In the genomic region with DNA sequence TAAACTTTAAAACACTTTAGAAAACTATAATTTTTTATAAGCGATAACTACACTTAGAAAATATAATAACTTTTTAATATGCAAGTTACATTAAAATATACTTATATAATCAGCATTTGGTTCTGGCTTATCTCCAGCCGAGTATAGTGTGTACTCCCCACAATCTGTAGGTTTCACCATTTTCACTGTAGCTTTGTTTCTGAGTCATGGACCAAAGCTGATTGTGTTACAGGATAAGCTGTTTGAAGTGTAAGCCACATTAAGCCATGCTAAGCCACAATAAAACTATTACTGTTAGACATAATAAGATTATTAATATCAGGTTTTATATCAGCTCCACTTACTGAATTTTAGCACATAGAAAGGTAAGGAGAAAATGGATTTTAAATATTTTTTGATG, we compare ENCODE assay signal across 28 cellular contexts. TPM values are rescaled to one million over a fixed set of nuclear protein-coding genes. Genes with fewer than 3 reads are reported as not detected.
DNase-seq lines count a peak whose midpoint lies in the region; ATAC-seq and TF ChIP-seq lines count a peak whose summit lies in the region.
"Had no signal": no experiment of that assay in that cellular context is flagged by ENCODE, and none has a peak within 500 bp of the region (broad histone marks: within the 10 kb centered on the region; RNA-seq: fewer than 3 reads in every experiment).

No MANE protein-coding gene starts in this region.

- TF ChIP-seq CTCF in IMR-90 (conservative IDR thresholded peaks at IDR 0.05; ENCODE audit: low read depth, low read length) = no peak

- no CpG with 5 or more reads among the region's 2 CpGs for WGBS in IMR-90 (ENCODE audit: extremely low coverage in 2 of 2, insufficient read length in 1 of 2), 2 experiments
- WGBS in mesendoderm (ENCODE audit: extremely low coverage, insufficient coverage, low lambda C conversion rate) = 100% methylated on average over 1 of the region's 2 CpGs
- WGBS in trophoblast cell (ENCODE audit: extremely low coverage, insufficient coverage, insufficient read length) = no CpG with 5 or more reads among the region's 2 CpGs

- peaks cover 6% of the 10 kb centered on the region for H3K36me3 Mint-ChIP-seq in effector memory CD8-positive, alpha-beta T cell (ENCODE audit: insufficient read depth)
- H3K36me3 Mint-ChIP-seq: activated CD8-positive, alpha-beta memory T cell treated with anti-CD3 and anti-CD28 coated beads, Interleukin-2, amount 10 ng/mL, durations not matched to agents 7 days and 5 days; CD4-positive, CD25-positive, alpha-beta regulatory T cell had no signal

- H3K4me1 ChIP-seq in IMR-90 (ENCODE audit: control insufficient read depth, insufficient read depth, low read length) (no peaks in the 10 kb centered on the region; the same call in 1 of the 2 replicates), mesendoderm (ENCODE audit: control insufficient read depth, low read depth, low read length) (no peaks in the 10 kb centered on the region), trophoblast cell (ENCODE audit: control insufficient read depth in 1 of 2, insufficient read depth in 2 of 2, low read length in 2 of 2) (no peaks in the 10 kb centered on the region)
- H3K4me1 ChIP-seq: right lobe of liver, vagina had no signal

- BruUV-seq in IMR-90 (replicated peaks; lab: Mats Ljungman, UMichigan) = no TSS peak

- peaks cover 7 to 24% of the 10 kb centered on the region in 2 donors for H3K27me3 Mint-ChIP-seq in effector memory CD8-positive, alpha-beta T cell
- H3K27me3 Mint-ChIP-seq: activated B cell treated with CpG ODN at 0.5 μM for 24 hours; dendritic cell treated with granulocyte-macrophage colony-stimulating factor and Interleukin-4, amounts not matched to agents 40 ng/mL and 50 ng/mL, for 4 days had no signal

- H4K91ac ChIP-seq in IMR-90 (ENCODE audit: insufficient read depth, low read depth, low read length) (no peak overlapping the region), trophoblast cell (ENCODE audit: low read depth, low read length) (no peak overlapping the region)

- H3K18ac ChIP-seq in IMR-90 (ENCODE audit: low read depth, low read length) = no peak overlapping the region
- no peak overlapping the region for H3K18ac ChIP-seq in mesendoderm (ENCODE audit: low read length)
- H3K18ac ChIP-seq in trophoblast cell (ENCODE audit: low read length) = no peak overlapping the region

- CTCF ChIA-PET in IMR-90 (lab: Yijun Ruan, JAX) = no interaction called here

- no peaks in the 10 kb centered on the region for H3K4me1 Mint-ChIP-seq in effector memory CD8-positive, alpha-beta T cell (ENCODE audit: low read depth in 2 of 2)
- H3K4me1 Mint-ChIP-seq: activated B cell treated with CpG ODN at 0.5 μM for 24 hours; activated CD8-positive, alpha-beta memory T cell treated with anti-CD3 and anti-CD28 coated beads, Interleukin-2, amount 10 ng/mL, durations not matched to agents 7 days and 5 days; CD4-positive, CD25-positive, alpha-beta regulatory T cell; GM23338; neural crest cell had no signal

- peak; percentile 42; the same call in 1 of the 2 replicates for ATAC-seq in IMR-90 (ENCODE audit: low read depth)
- ATAC-seq in effector memory CD8-positive, alpha-beta T cell (replicated peaks) = peak; percentile 45
- ATAC-seq: activated CD8-positive, alpha-beta memory T cell treated with anti-CD3 and anti-CD28 coated beads, Interleukin-2, amount 10 ng/mL, durations not matched to agents 7 days and 5 days; GM23338; right lobe of liver had no signal

- peak; percentile 61 for DNase-seq in IMR-90
- peak; percentile 8 for DNase-seq in SW480 (ENCODE audit: low spot score)
- no peak for DNase-seq in effector memory CD8-positive, alpha-beta T cell
- peak; percentile 2 for DNase-seq in mesendoderm
- no peak for DNase-seq in AG08396 (ENCODE audit: low spot score)
- DNase-seq in GM19240 (ENCODE audit: insufficient read length, low spot score) = no peak
- DNase-seq in stimulated activated CD4-positive, alpha-beta T cell treated with anti-CD3 and anti-CD28 coated beads, Interleukin-1b, Interleukin-23, amount 100 ng/mL, for 48 hours = no peak
- DNase-seq in trophoblast cell = no peak
- DNase-seq: activated B cell treated with CpG ODN at 0.5 μM for 24 hours; activated CD8-positive, alpha-beta memory T cell treated with anti-CD3 and anti-CD28 coated beads, Interleukin-2, amount 10 ng/mL, durations not matched to agents 7 days and 5 days; activated T-cell treated with anti-CD3 and anti-CD28 coated beads, Interleukin-2, amount 50 U/mL, for 48 hours; caudate nucleus; CD4-positive, CD25-positive, alpha-beta regulatory T cell; head of caudate nucleus; HFFc6; NCI-H1436; NCI-H2107; PC-9; posterior cingulate gyrus; right lobe of liver; Right ventricle myocardium superior; stimulated activated naive CD4-positive, alpha-beta T cell treated with Interleukin-2 at 50 U/mL for 16 hours; T1000 had no signal

- no peaks in the 10 kb centered on the region for H3K36me3 ChIP-seq in IMR-90 (ENCODE audit: control insufficient read depth, insufficient read depth, low read length)
- H3K36me3 ChIP-seq in mesendoderm (ENCODE audit: control insufficient read depth, insufficient read depth, low read length) = no peaks in the 10 kb centered on the region
- H3K36me3 ChIP-seq in trophoblast cell (ENCODE audit: control insufficient read depth in 1 of 2, insufficient read depth in 2 of 2, low read length in 2 of 2) = no peaks in the 10 kb centered on the region
- H3K36me3 ChIP-seq: right lobe of liver, vagina had no signal

- H3K4me3 ChIP-seq in IMR-90 (ENCODE audit: insufficient read depth, low read depth, low read length) (no peak overlapping the region), mesendoderm (ENCODE audit: low read length) (no peak overlapping the region), trophoblast cell (ENCODE audit: low read depth, low read length) (no peak overlapping the region)
- H3K4me3 ChIP-seq: GM23338, PC-9, right lobe of liver, vagina had no signal

- H4K12ac ChIP-seq in trophoblast cell (ENCODE audit: low read depth, low read length) = no peak overlapping the region

- no peak overlapping the region for H2AK9ac ChIP-seq in IMR-90 (replicated peaks; ENCODE audit: low read depth, low read length, poor library complexity)

- H2BK20ac ChIP-seq in IMR-90 (ENCODE audit: low read depth, low read length) = no peak overlapping the region

- H3K27ac Mint-ChIP-seq in effector memory CD8-positive, alpha-beta T cell = no peak overlapping the region
- H3K27ac Mint-ChIP-seq: activated B cell treated with CpG ODN at 0.5 μM for 24 hours; activated CD8-positive, alpha-beta memory T cell treated with anti-CD3 and anti-CD28 coated beads, Interleukin-2, amount 10 ng/mL, durations not matched to agents 7 days and 5 days; CD4-positive, CD25-positive, alpha-beta regulatory T cell; dendritic cell treated with granulocyte-macrophage colony-stimulating factor and Interleukin-4, amounts not matched to agents 40 ng/mL and 50 ng/mL, for 4 days; GM23338; HFFc6 had no signal

- no peaks in the 10 kb centered on the region for H3K9me3 ChIP-seq in IMR-90 (ENCODE audit: control insufficient read depth, insufficient read depth, low read length)
- H3K9me3 ChIP-seq in trophoblast cell (ENCODE audit: insufficient read depth, low read depth, low read length) = no peaks in the 10 kb centered on the region
- H3K9me3 ChIP-seq: right lobe of liver, vagina had no signal

- H4K20me1 ChIP-seq in IMR-90 (ENCODE audit: insufficient read depth, low read length) = no peaks in the 10 kb centered on the region

- H3K27me3 ChIP-seq in IMR-90 (ENCODE audit: control insufficient read depth, insufficient read depth, low read length) (no peaks in the 10 kb centered on the region), mesendoderm (ENCODE audit: insufficient read depth, low read length, poor library complexity) (peaks cover 2% of the 10 kb centered on the region), trophoblast cell (ENCODE audit: insufficient read depth, low read length) (no peaks in the 10 kb centered on the region)
- H3K27me3 ChIP-seq: right lobe of liver, vagina had no signal

- H3K4ac ChIP-seq in IMR-90 (ENCODE audit: low read depth, low read length) (no peak overlapping the region), mesendoderm (ENCODE audit: low read depth, low read length) (no peak overlapping the region), trophoblast cell (ENCODE audit: low read depth, low read length) (no peak overlapping the region)

- H3K79me1 ChIP-seq in IMR-90 (ENCODE audit: low read depth in 1 of 2, low read length in 2 of 2) (no peaks in the 10 kb centered on the region), mesendoderm (ENCODE audit: low read length) (no peaks in the 10 kb centered on the region), trophoblast cell (ENCODE audit: low read length) (no peaks in the 10 kb centered on the region)

- no peak overlapping the region for H2AK5ac ChIP-seq in IMR-90 (ENCODE audit: low read depth, low read length)
- no peak overlapping the region for H2AK5ac ChIP-seq in mesendoderm (ENCODE audit: low read length)
- H2AK5ac ChIP-seq in trophoblast cell (ENCODE audit: low read length) = no peak overlapping the region

- no peak for TF ChIP-seq RAD21 in IMR-90 (IDR thresholded peaks at IDR 0.05; ENCODE audit: low read length)

- H3K14ac ChIP-seq in IMR-90 (replicated peaks; ENCODE audit: low read depth, low read length) (no peak overlapping the region), trophoblast cell (ENCODE audit: low read length) (no peak overlapping the region)

- H4K8ac ChIP-seq in IMR-90 (ENCODE audit: low read depth in 2 of 2, low read length in 2 of 2) = no peak overlapping the region
- no peak overlapping the region for H4K8ac ChIP-seq in mesendoderm (ENCODE audit: low read depth, low read length)
- H4K8ac ChIP-seq in trophoblast cell (ENCODE audit: low read depth, low read length) = no peak overlapping the region

- no peak overlapping the region for H2AFZ ChIP-seq in IMR-90 (replicated peaks; ENCODE audit: low read length, poor library complexity)
- H2AFZ ChIP-seq in trophoblast cell (ENCODE audit: insufficient read depth, low read length, poor library complexity) = no peak overlapping the region
- H2AFZ ChIP-seq: GM23338, PC-9 had no signal

- no peaks in the 10 kb centered on the region for H3K9me1 ChIP-seq in IMR-90 (ENCODE audit: insufficient read depth, low read length)

- intact Hi-C loops in IMR-90 (cut with micrococcal nuclease) = no loop called here

- H3K4me3 Mint-ChIP-seq in effector memory CD8-positive, alpha-beta T cell = no peak overlapping the region
- H3K4me3 Mint-ChIP-seq: activated B cell treated with CpG ODN at 0.5 μM for 24 hours; activated CD8-positive, alpha-beta memory T cell treated with anti-CD3 and anti-CD28 coated beads, Interleukin-2, amount 10 ng/mL, durations not matched to agents 7 days and 5 days; CD4-positive, CD25-positive, alpha-beta regulatory T cell; dendritic cell treated with granulocyte-macrophage colony-stimulating factor and Interleukin-4, amounts not matched to agents 40 ng/mL and 50 ng/mL, for 4 days; GM23338; HFFc6; neural crest cell had no signal

- no peak overlapping the region for H2BK120ac ChIP-seq in IMR-90 (ENCODE audit: low read depth, low read length)
- no peak overlapping the region for H2BK120ac ChIP-seq in mesendoderm (ENCODE audit: low read depth, low read length)
- H2BK120ac ChIP-seq in trophoblast cell (ENCODE audit: insufficient read depth, low read length, poor library complexity) = no peak overlapping the region

- H4K5ac ChIP-seq in IMR-90 (ENCODE audit: low read depth, low read length) (no peak overlapping the region), mesendoderm (ENCODE audit: low read length) (no peak overlapping the region)

- H3K9ac ChIP-seq in IMR-90 (ENCODE audit: low read depth, low read length) (no peak overlapping the region), mesendoderm (ENCODE audit: low read length) (no peak overlapping the region), trophoblast cell (ENCODE audit: low read length) (no peak overlapping the region)
- H3K9ac ChIP-seq: KMS-11 had no signal

- H2BK5ac ChIP-seq in IMR-90 (ENCODE audit: low read depth, low read length, poor library complexity, severe bottlenecking) (no peak overlapping the region), mesendoderm (ENCODE audit: low read length) (no peak overlapping the region), trophoblast cell (ENCODE audit: low read depth, low read length, poor library complexity) (no peak overlapping the region)

- dilution Hi-C loops in IMR-90 (cut with HindIII; ENCODE audit: low sequenced_read_pairs, unreplicated experiment) = no loop called here

- in situ Hi-C loops in IMR-90 (cut with MboI; ENCODE audit: low sequenced_read_pairs) = no loop called here

- H3K27ac ChIP-seq in IMR-90 (ENCODE audit: insufficient read depth, low read length) (no peak overlapping the region), mesendoderm (ENCODE audit: low read depth, low read length) (no peak overlapping the region), trophoblast cell (ENCODE audit: low read depth, low read length) (no peak overlapping the region)
- H3K27ac ChIP-seq: KMS-11, PC-9, right lobe of liver, vagina had no signal

- no peak overlapping the region for H2BK15ac ChIP-seq in IMR-90 (ENCODE audit: low read depth, low read length)
- no peak overlapping the region for H2BK15ac ChIP-seq in mesendoderm (replicated peaks; ENCODE audit: low read depth)

- H3K9me3 Mint-ChIP-seq in effector memory CD8-positive, alpha-beta T cell = peaks cover 0 to 1% of the 10 kb centered on the region in 2 donors
- H3K9me3 Mint-ChIP-seq: activated B cell treated with CpG ODN at 0.5 μM for 24 hours; dendritic cell treated with granulocyte-macrophage colony-stimulating factor and Interleukin-4, amounts not matched to agents 40 ng/mL and 50 ng/mL, for 4 days; HFFc6; neural crest cell had no signal

- H3K23ac ChIP-seq in IMR-90 (ENCODE audit: low read depth, low read length) (no peak overlapping the region), mesendoderm (ENCODE audit: low read length) (no peak overlapping the region), trophoblast cell (ENCODE audit: low read length) (no peak overlapping the region)

- H3K56ac ChIP-seq in IMR-90 (ENCODE audit: extremely low read depth, insufficient read depth, low read length) (no peak overlapping the region), mesendoderm (ENCODE audit: low read length) (no peak overlapping the region)

- POLR2A ChIA-PET in IMR-90 (lab: Charles Lee; ENCODE audit: unreplicated experiment) = no interaction called here

- H3K4me2 ChIP-seq in IMR-90 (ENCODE audit: low read depth, low read length) = no peak overlapping the region
- H3K4me2 ChIP-seq in mesendoderm (ENCODE audit: low read length) = no peak overlapping the region
- H3K4me2 ChIP-seq in trophoblast cell (ENCODE audit: low read length) = no peak overlapping the region
- H3K4me2 ChIP-seq: GM23338, KMS-11, PC-9 had no signal

- H3K79me2 ChIP-seq in mesendoderm (ENCODE audit: control insufficient read depth, insufficient read depth, low read length) = no peaks in the 10 kb centered on the region
- H3K79me2 ChIP-seq in trophoblast cell (ENCODE audit: control insufficient read depth, insufficient read depth, low read length, poor library complexity) = no peaks in the 10 kb centered on the region

- no peak overlapping the region for H2BK12ac ChIP-seq in trophoblast cell (ENCODE audit: low read length)

- TF ChIP-seq POLR2A in IMR-90 (IDR thresholded peaks at IDR 0.05; ENCODE audit: low read depth, low read length) = no peak

RNA-seq across cellular contexts. Expression of gene CCDC122, which starts 43.8 kb away (rescaled TPM):
- total RNA-seq in IMR-90 (2012; rRNA removed) = 0.72 and 1.9 TPM in 2 replicates
- 0.27 and 0.70 TPM in 2 replicates for polyA plus RNA-seq in IMR-90 (2012; rRNA removed)
- 0.12 and 0.21 TPM in 2 replicates for polyA plus RNA-seq in IMR-90 (2012; cell fraction: cytosol; rRNA removed)
- 0.14 and 1.9 TPM in 2 replicates for polyA plus RNA-seq in IMR-90 (2012; cell fraction: nucleus; rRNA removed; ENCODE audit: low replicate concordance)
- 7.2 TPM for polyA plus RNA-seq in mesendoderm (2013, experiment 1 of 2)
- 6.6 TPM for polyA plus RNA-seq in mesendoderm (2013, experiment 2 of 2)
- polyA plus RNA-seq in trophoblast cell (2013) = 8.8 and 10.9 TPM in 2 replicates

RNA-seq across cellular contexts. Expression of gene LACC1, which starts 44.0 kb away (rescaled TPM):
- 4.4 and 4.7 TPM in 2 replicates for total RNA-seq in IMR-90 (2012; rRNA removed)
- 1.5 and 3.2 TPM in 2 replicates for polyA plus RNA-seq in IMR-90 (2012; rRNA removed)
- 0.76 and 0.83 TPM in 2 replicates for polyA plus RNA-seq in IMR-90 (2012; cell fraction: cytosol; rRNA removed)
- polyA plus RNA-seq in IMR-90 (2012; cell fraction: nucleus; rRNA removed; ENCODE audit: low replicate concordance) = 1.1 and 3.7 TPM in 2 replicates
- polyA plus RNA-seq in mesendoderm (2013, experiment 1 of 2) = 1.5 TPM
- polyA plus RNA-seq in mesendoderm (2013, experiment 2 of 2) = 1.4 TPM
- polyA plus RNA-seq in trophoblast cell (2013) = 3.9 and 4.0 TPM in 2 replicates

RNA-seq across cellular contexts. Expression of gene ENOX1, which starts 48.9 kb away (rescaled TPM):
- 1.3 and 1.9 TPM in 2 replicates for total RNA-seq in IMR-90 (2012; rRNA removed)
- 0.92 and 0.99 TPM in 2 replicates for polyA plus RNA-seq in IMR-90 (2012; rRNA removed)
- 0.56 and 0.59 TPM in 2 replicates for polyA plus RNA-seq in IMR-90 (2012; cell fraction: cytosol; rRNA removed)
- polyA plus RNA-seq in IMR-90 (2012; cell fraction: nucleus; rRNA removed; ENCODE audit: low replicate concordance) = 0.30 and 1.2 TPM in 2 replicates
- 0.14 TPM for polyA plus RNA-seq in mesendoderm (2013, experiment 1 of 2)
- polyA plus RNA-seq in mesendoderm (2013, experiment 2 of 2) = 0.18 TPM
- polyA plus RNA-seq in trophoblast cell (2013) = 0.64 and 0.90 TPM in 2 replicates
- total RNA-seq: activated B cell treated with CpG ODN at 0.5 μM for 24 hours; CD4-positive, CD25-positive, alpha-beta regulatory T cell had no signal

Comparison
In these comparisons a context has a peak if more than half of its experiments do, and no peak if none do; other contexts are left out.
1. DNase-seq: peak in IMR-90 (single experiment), SW480 (single experiment) and mesendoderm (single experiment); none in effector memory CD8-positive, alpha-beta T cell (0 of 3), AG08396 (single experiment), GM19240 (single experiment), stimulated activated CD4-positive, alpha-beta T cell treated with anti-CD3 and anti-CD28 coated beads, Interleukin-1b, Interleukin-23, amount 100 ng/mL, for 48 hours (single experiment) and trophoblast cell (0 of 2).